Comparison of ENCODE assay signal across 8 cellular contexts in the genomic region with DNA sequence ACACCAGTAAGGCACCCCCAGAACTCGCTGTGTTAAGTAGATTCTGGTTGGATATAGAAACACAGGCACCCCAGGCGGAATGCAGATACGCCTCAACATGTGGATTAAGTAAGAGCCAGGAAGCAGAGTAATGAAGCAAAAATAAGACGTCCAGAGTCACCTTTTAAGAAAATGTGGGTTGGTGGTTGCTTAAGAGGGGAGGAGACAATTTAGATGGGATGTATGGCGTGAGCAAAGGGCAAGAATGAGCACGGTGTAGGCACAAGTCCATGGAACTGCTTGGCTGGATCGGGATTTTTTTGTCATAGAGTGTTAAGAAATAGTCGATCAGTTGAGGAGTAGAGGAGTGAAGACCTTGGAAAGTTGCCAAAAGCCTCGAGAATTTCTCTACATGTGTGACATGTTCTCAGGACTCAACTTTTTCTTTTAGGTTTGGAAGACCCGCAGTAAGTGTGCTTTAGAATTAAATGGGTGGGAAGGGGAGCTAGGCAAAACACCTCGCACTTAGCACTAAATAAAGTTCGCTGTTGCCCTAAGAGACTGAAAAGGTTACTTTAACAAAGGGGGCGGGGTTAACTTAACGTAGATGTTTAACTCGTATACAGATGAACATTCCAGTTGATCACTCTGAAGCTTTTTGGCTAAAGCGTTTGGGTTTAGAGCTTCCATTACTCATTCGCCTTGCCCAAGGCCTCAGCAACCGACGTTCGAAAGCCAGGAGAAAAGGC. TPM values are rescaled to one million over a fixed set of nuclear protein-coding genes. Genes with fewer than 3 reads are reported as not detected.
DNase-seq lines count a peak whose midpoint lies in the region; ATAC-seq and TF ChIP-seq lines count a peak whose summit lies in the region.

No MANE protein-coding gene starts in this region.

- TF ChIP-seq CTCF in VCaP (conservative IDR thresholded peaks at IDR 0.05) (no peak), hepatocyte (IDR thresholded peaks at IDR 0.05; ENCODE audit: poor library complexity) (no peak)

- no peak for ATAC-seq in stimulated activated memory B cell treated with anti-CD40 and anti-IgM and Interleukin-4, amounts not matched to agents 10 μg/mL and 1 μg/mL and 100 μg/mL, for 72 hours
- ATAC-seq in HG02763 (IDR thresholded peaks at IDR 0.05; ENCODE audit: unreplicated experiment) = no peak

- H3K4me3 Mint-ChIP-seq in activated naive CD4-positive, alpha-beta T cell treated with anti-CD3 and anti-CD28 coated beads, Interleukin-2, amount 10 ng/mL, durations not matched to agents 7 days and 5 days = peak overlapping the region; percentile 98
- H3K4me3 Mint-ChIP-seq in stimulated activated memory B cell treated with anti-CD40 and anti-IgM and Interleukin-4, amounts not matched to agents 10 μg/mL and 1 μg/mL and 100 μg/mL, for 72 hours = peak overlapping the region; percentile 86

- H3K9me3 Mint-ChIP-seq in activated naive CD4-positive, alpha-beta T cell treated with anti-CD3 and anti-CD28 coated beads, Interleukin-2, amount 10 ng/mL, durations not matched to agents 7 days and 5 days = peaks cover 5% of the 10 kb centered on the region
- no peaks in the 10 kb centered on the region for H3K9me3 Mint-ChIP-seq in stimulated activated memory B cell treated with anti-CD40 and anti-IgM and Interleukin-4, amounts not matched to agents 10 μg/mL and 1 μg/mL and 100 μg/mL, for 72 hours

- peak overlapping the region; percentile 100 for H3K27ac Mint-ChIP-seq in activated naive CD4-positive, alpha-beta T cell treated with anti-CD3 and anti-CD28 coated beads, Interleukin-2, amount 10 ng/mL, durations not matched to agents 7 days and 5 days
- H3K27ac Mint-ChIP-seq in stimulated activated memory B cell treated with anti-CD40 and anti-IgM and Interleukin-4, amounts not matched to agents 10 μg/mL and 1 μg/mL and 100 μg/mL, for 72 hours = peak overlapping the region; percentile 96

- H3K27ac ChIP-seq in VCaP (peak overlapping the region; percentile 99), hepatocyte (peak overlapping the region; percentile 87)

- peaks cover 18% of the 10 kb centered on the region for H4K20me1 ChIP-seq in hepatocyte (ENCODE audit: insufficient read depth, poor library complexity, severe bottlenecking)

- H3K4me1 ChIP-seq in hepatocyte (ENCODE audit: insufficient read depth) = peaks cover 17% of the 10 kb centered on the region

- no peak overlapping the region for H3K4me3 ChIP-seq in hepatocyte

- peaks cover 36% of the 10 kb centered on the region for H3K36me3 Mint-ChIP-seq in activated naive CD4-positive, alpha-beta T cell treated with anti-CD3 and anti-CD28 coated beads, Interleukin-2, amount 10 ng/mL, durations not matched to agents 7 days and 5 days
- peaks cover 10% of the 10 kb centered on the region for H3K36me3 Mint-ChIP-seq in stimulated activated memory B cell treated with anti-CD40 and anti-IgM and Interleukin-4, amounts not matched to agents 10 μg/mL and 1 μg/mL and 100 μg/mL, for 72 hours

- H2AFZ ChIP-seq in hepatocyte = peak overlapping the region; percentile 79

- H3K79me2 ChIP-seq in hepatocyte = peaks cover 37% of the 10 kb centered on the region

- H3K27me3 Mint-ChIP-seq in activated naive CD4-positive, alpha-beta T cell treated with anti-CD3 and anti-CD28 coated beads, Interleukin-2, amount 10 ng/mL, durations not matched to agents 7 days and 5 days = peaks cover 13% of the 10 kb centered on the region
- H3K27me3 Mint-ChIP-seq in stimulated activated memory B cell treated with anti-CD40 and anti-IgM and Interleukin-4, amounts not matched to agents 10 μg/mL and 1 μg/mL and 100 μg/mL, for 72 hours = no peaks in the 10 kb centered on the region

- H3K4me1 Mint-ChIP-seq in activated naive CD4-positive, alpha-beta T cell treated with anti-CD3 and anti-CD28 coated beads, Interleukin-2, amount 10 ng/mL, durations not matched to agents 7 days and 5 days = peaks cover 15% of the 10 kb centered on the region
- H3K4me1 Mint-ChIP-seq in stimulated activated memory B cell treated with anti-CD40 and anti-IgM and Interleukin-4, amounts not matched to agents 10 μg/mL and 1 μg/mL and 100 μg/mL, for 72 hours = peaks cover 40% of the 10 kb centered on the region

- H3K36me3 ChIP-seq in hepatocyte (replicated peaks; ENCODE audit: insufficient read depth, low read depth) = no peaks in the 10 kb centered on the region

- no peaks in the 10 kb centered on the region for H3K9me2 ChIP-seq in hepatocyte (replicated peaks; ENCODE audit: insufficient read depth)

- H3K4me2 ChIP-seq in hepatocyte = peak overlapping the region; percentile 69

- no peaks in the 10 kb centered on the region for H3K27me3 ChIP-seq in hepatocyte

- H3K9me3 ChIP-seq in hepatocyte (ENCODE audit: low read depth) = no peaks in the 10 kb centered on the region

- 48% methylated on average over 20 of the region's 20 CpGs for WGBS in hepatocyte (ENCODE audit: low lambda C conversion rate, missing lambda C conversion rate)

- DNase-seq in activated naive CD4-positive, alpha-beta T cell treated with anti-CD3 and anti-CD28 coated beads, Interleukin-2, amount 10 ng/mL, durations not matched to agents 7 days and 5 days = no peak
- DNase-seq in activated naive CD4-positive, alpha-beta T cell (lab: John Stamatoyannopoulos, UW) = no peak
- no peak for DNase-seq in hepatocyte (ENCODE audit: low spot score)
- DNase-seq in AML-193 (lab: John Stamatoyannopoulos, UW) = no peak
- DNase-seq in Ammon's horn (ENCODE audit: low spot score) = no peak

- CTCF ChIA-PET in activated naive CD4-positive, alpha-beta T cell treated with anti-CD3 and anti-CD28 coated beads, Interleukin-2, amount 10 ng/mL, durations not matched to agents 7 days and 5 days (lab: Charles Lee) = interaction anchor here (1.0 to 1.5 kb wide), 8 partner anchors 8 to 158 kb away, joined by 3 to 13 read pairs (median 4); no protein-coding TSS in a partner anchor

RNA-seq across cellular contexts. Expression of a gene that starts 0.7 kb away (rescaled TPM):
- 69.4 and 80.2 TPM in 2 replicates for total RNA-seq in hepatocyte
- polyA plus RNA-seq in hepatocyte = 32.1 and 33.5 TPM in 2 replicates
